In genomic region chr18:54389143-54389505, GRCh38 we compare ENCODE assay signal across 10 cellular contexts. TPM values are rescaled to one million over a fixed set of nuclear protein-coding genes. Genes with fewer than 3 reads are reported as not detected.
A peak's percentile ranks its signal among the peaks of the same experiment; 100 is the strongest.
DNase-seq lines count a peak whose midpoint lies in the region; ATAC-seq, FAIRE-seq and TF ChIP-seq lines count a peak whose summit lies in the region.
"Had no signal": no experiment of that assay in that cellular context is flagged by ENCODE, and none has a peak within 500 bp of the region (broad histone marks: within the 10 kb centered on the region; RNA-seq: fewer than 3 reads in every experiment).

No MANE protein-coding gene starts in this region.

- H3K9ac ChIP-seq in PC-3 (ENCODE audit: low read length) = no peak overlapping the region
- H3K9ac ChIP-seq in mesenchymal stem cell (ENCODE audit: low read length) = no peak overlapping the region

- H3K4me1 ChIP-seq in PC-3 (ENCODE audit: insufficient read depth, low read length) (peaks cover 30% of the 10 kb centered on the region), mesenchymal stem cell (ENCODE audit: control insufficient read depth, insufficient read depth, low read depth, low read length) (peaks cover 4% of the 10 kb centered on the region)

- CTCF ChIA-PET in PC-3 (lab: Charles Lee) = interaction anchor here (0.7 kb wide), 1 partner anchor 240 kb away, joined by 4 read pairs; no protein-coding TSS in a partner anchor

- no peaks in the 10 kb centered on the region for H3K9me2 ChIP-seq in PC-3 (replicated peaks; ENCODE audit: low read length)

- peak overlapping the region; percentile 81 to 86 for H3K18ac ChIP-seq in mesenchymal stem cell (ENCODE audit: low read depth in 1 of 2, low read length in 2 of 2)

- peak overlapping the region; percentile 93 for H2BK120ac ChIP-seq in mesenchymal stem cell (ENCODE audit: low read depth, low read length)

- H2BK5ac ChIP-seq in mesenchymal stem cell (ENCODE audit: low read depth, low read length, poor library complexity, severe bottlenecking) = peak overlapping the region; percentile 75

- H3K36me3 ChIP-seq in PC-3 (ENCODE audit: low read depth, low read length) (no peaks in the 10 kb centered on the region), mesenchymal stem cell (ENCODE audit: control insufficient read depth in 1 of 2, insufficient read depth in 2 of 2, low read depth in 1 of 2, low read length in 2 of 2) (no peaks in the 10 kb centered on the region)

- H2BK15ac ChIP-seq in mesenchymal stem cell (ENCODE audit: low read depth, poor library complexity, severe bottlenecking) = no peak overlapping the region

- H3K9me3 ChIP-seq in PC-3 (ENCODE audit: low read length) (no peaks in the 10 kb centered on the region), mesenchymal stem cell (ENCODE audit: control insufficient read depth, low read length) (no peaks in the 10 kb centered on the region)

- H2AK5ac ChIP-seq in mesenchymal stem cell (ENCODE audit: low read length, severe bottlenecking) = no peak overlapping the region

- H3K14ac ChIP-seq in mesenchymal stem cell (ENCODE audit: low read length in 2 of 2) = no peak overlapping the region

- H3K4me3 ChIP-seq in PC-3 (ENCODE audit: low read length) (peak overlapping the region; percentile 30; the same call in 1 of the 2 replicates), mesenchymal stem cell (ENCODE audit: insufficient read depth in 1 of 2, low read depth in 1 of 2, low read length in 2 of 2) (no peak overlapping the region)

- H2AFZ ChIP-seq in PC-3 (ENCODE audit: low read length) (no peak overlapping the region; the same call in 1 of the 2 replicates), mesenchymal stem cell (ENCODE audit: low read depth, low read length) (no peak overlapping the region)

- BruUV-seq in PC-3 (replicated peaks; lab: Mats Ljungman, UMichigan) = no TSS peak

- no peak for TF ChIP-seq CTCF in PC-3 (conservative IDR thresholded peaks at IDR 0.05; ENCODE audit: low read depth, low read length)

- no peaks in the 10 kb centered on the region for H3F3A ChIP-seq in PC-3 (ENCODE audit: low read length, unreplicated experiment)

- FAIRE-seq in H54 (lab: Jason Lieb, UNC) = peak; percentile 43

- H4K8ac ChIP-seq in mesenchymal stem cell (ENCODE audit: low read length) = peak overlapping the region; percentile 81

- POLR2A ChIA-PET in PC-3 (lab: Charles Lee; ENCODE audit: unreplicated experiment) = interaction anchor here (0.6 kb wide), 1 partner anchor 32 kb away, joined by 4 read pairs; the partner anchor contains the start of genes C18orf54 and STARD6

- H3K27me3 ChIP-seq in PC-3 (ENCODE audit: low read length) = no peaks in the 10 kb centered on the region
- H3K27me3 ChIP-seq in mesenchymal stem cell (ENCODE audit: control insufficient read depth in 1 of 2, insufficient read depth in 1 of 2, low read length in 2 of 2) = no peaks in the 10 kb centered on the region

- H3K4me2 ChIP-seq in PC-3 (ENCODE audit: low read length) = peak overlapping the region; percentile 75
- no peak overlapping the region for H3K4me2 ChIP-seq in mesenchymal stem cell (ENCODE audit: low read length, poor library complexity, severe bottlenecking)

- no peaks in the 10 kb centered on the region for H4K20me1 ChIP-seq in PC-3 (ENCODE audit: low read length)

- no peaks in the 10 kb centered on the region for H3K79me1 ChIP-seq in mesenchymal stem cell (replicated peaks; ENCODE audit: low read length, poor library complexity, severe bottlenecking)

- peak overlapping the region; percentile 89 for H3K27ac ChIP-seq in PC-3 (ENCODE audit: low read length)
- peak overlapping the region; percentile 84 for H3K27ac ChIP-seq in mesenchymal stem cell (ENCODE audit: low read length, poor library complexity, severe bottlenecking)

- H2BK12ac ChIP-seq in mesenchymal stem cell (ENCODE audit: low read length in 2 of 2) = peak overlapping the region in 1 of 2 experiments; percentile 1

- no peak for TF ChIP-seq POLR2A in H54 (IDR thresholded peaks at IDR 0.05; ENCODE audit: low read depth, low read length)

- no peak overlapping the region for H3K4ac ChIP-seq in mesenchymal stem cell (ENCODE audit: low read depth in 1 of 2, low read length in 2 of 2)

- no peak overlapping the region for H4K91ac ChIP-seq in mesenchymal stem cell (ENCODE audit: low read length)

- DNase-seq in H54 (ENCODE audit: insufficient read length, low spot score) = no peak
- DNase-seq in PC-3 = peak; percentile 51
- DNase-seq in mesenchymal stem cell = no peak
- no peak for DNase-seq in dermis blood vessel endothelial cell
- DNase-seq in SHP77 treated with DMSO at 0.1 percent for 48 hours (lab: John Stamatoyannopoulos, UW) = no peak
- DNase-seq in NOMO-1 treated with dmso at 0.1 percent for 144 hours (lab: John Stamatoyannopoulos, UW; ENCODE audit: unreplicated experiment) = no peak
- DNase-seq: CD4-positive, alpha-beta memory T cell; retina had no signal

- no peak overlapping the region for H3K23ac ChIP-seq in mesenchymal stem cell (ENCODE audit: low read length in 2 of 2)

- no peaks in the 10 kb centered on the region for H3K79me2 ChIP-seq in PC-3 (ENCODE audit: low read length)

- no CpG with 5 or more reads among the region's 2 CpGs for WGBS in mesenchymal stem cell

- peak; percentile 2 for ATAC-seq in GM18499 (IDR thresholded peaks at IDR 0.05; ENCODE audit: insufficient read depth, unreplicated experiment)
- peak; percentile 8 for ATAC-seq in PC-3
- no peak for ATAC-seq in HG03439 (IDR thresholded peaks at IDR 0.05; ENCODE audit: unreplicated experiment)

- intact Hi-C loops in PC-3 (cut with micrococcal nuclease) = no loop called here

RNA-seq across cellular contexts. Expression of gene C18orf54, which starts 31.4 kb away (rescaled TPM):
- total RNA-seq in PC-3 (2014; rRNA removed) (5.1 and 10.5 TPM in 2 replicates), dermis blood vessel endothelial cell (9.4 and 20.1 TPM in 2 replicates)
- polyA plus RNA-seq in mesenchymal stem cell (2013, experiment 1 of 2) = 3.9 TPM
- polyA plus RNA-seq in mesenchymal stem cell (2013, experiment 2 of 2) = 4.1 TPM

RNA-seq across cellular contexts. Expression of gene STARD6, which starts 31.5 kb away (rescaled TPM):
- not detected in 2 replicates for total RNA-seq in PC-3 (2014; rRNA removed)
- 0.10 TPM for polyA plus RNA-seq in mesenchymal stem cell (2013, experiment 1 of 2)
- 0.21 TPM for polyA plus RNA-seq in mesenchymal stem cell (2013, experiment 2 of 2)
- 0.09 TPM in 1 of 2 replicates, not detected in the other for total RNA-seq in dermis blood vessel endothelial cell
- total RNA-seq: CD4-positive, alpha-beta memory T cell had no signal
